Comparison of ENCODE assay signal across 8 cellular contexts in genomic region chr2:27628767-27629709, GRCh38. TPM values are rescaled to one million over a fixed set of nuclear protein-coding genes. Genes with fewer than 3 reads are reported as not detected.
A peak's percentile ranks its signal among the peaks of the same experiment; 100 is the strongest.
DNase-seq lines count a peak whose midpoint lies in the region; ATAC-seq and TF ChIP-seq lines count a peak whose summit lies in the region.

Gene CCDC121, minus strand, starts transcription at chr2:27629012. Its CDS starts 1,213 bp downstream, at chr2:27627799.
Gene GPN1, plus strand, starts transcription at chr2:27629050. Its CDS starts 9 bp downstream, at chr2:27629059.

- H3K27me3 ChIP-seq in GM23338 (ENCODE audit: insufficient read depth) (no peaks in the 10 kb centered on the region), stomach (no peaks in the 10 kb centered on the region)

- H3K79me2 ChIP-seq in GM23338 (replicated peaks; ENCODE audit: insufficient read depth): peaks cover 11% of the 10 kb centered on the region

- H3K27ac Mint-ChIP-seq in GM23338: no peak within 1 kb of the TSS; the same call in 1 of the 2 replicates
- peak within 1 kb of the TSS; percentile 38 for H3K27ac Mint-ChIP-seq in activated T-helper 2 cell treated with anti-CD3 and anti-CD28 coated beads, Interferon-gamma antibody, Interleukin-2, Interleukin-4, amounts not matched to agents 10 μg/mL and 5 μg/mL and 100 μg/mL, durations not matched to agents 14 hours and 24 hours and 36 hours
- H3K27ac Mint-ChIP-seq in neural crest cell (ENCODE audit: unreplicated experiment): peak within 1 kb of the TSS; percentile 59

- H4K20me1 ChIP-seq in GM23338 (replicated peaks; ENCODE audit: insufficient read depth): 0 out of 2 replicates have a peak, but pooled peaks cover 3% of the 10 kb centered on the region

- H3K4me3 Mint-ChIP-seq in GM23338: no peak within 1 kb of the TSS
- H3K4me3 Mint-ChIP-seq in activated T-helper 2 cell treated with anti-CD3 and anti-CD28 coated beads, Interferon-gamma antibody, Interleukin-2, Interleukin-4, amounts not matched to agents 10 μg/mL and 5 μg/mL and 100 μg/mL, durations not matched to agents 14 hours and 24 hours and 36 hours (ENCODE audit: low read depth): no peak within 1 kb of the TSS
- H3K4me3 Mint-ChIP-seq in neural crest cell: no peak within 1 kb of the TSS

- no peak for TF ChIP-seq EP300 in stomach (IDR thresholded peaks at IDR 0.05)

- H3F3A ChIP-seq in GM23338 (replicated peaks; ENCODE audit: low read depth): no peaks in the 10 kb centered on the region

- DNase-seq in ELF-1 (ENCODE audit: low read depth, low spot score): peak; percentile 88
- peak; percentile 94 for DNase-seq in GM23338 (ENCODE audit: low spot score)
- peak; percentile 97 to 98 for DNase-seq in Kasumi-1 (lab: John Stamatoyannopoulos, UW)
- DNase-seq in RPMI7951 (ENCODE audit: low read depth): peak; percentile 96
- DNase-seq in activated T-helper 2 cell treated with anti-CD3 and anti-CD28 coated beads, Interferon-gamma antibody, Interleukin-2, Interleukin-4, amounts not matched to agents 10 μg/mL and 5 μg/mL and 100 μg/mL, durations not matched to agents 14 hours and 24 hours and 36 hours (ENCODE audit: low spot score): peak; percentile 95
- peak; percentile 93 for DNase-seq in fibroblast of villous mesenchyme (ENCODE audit: low read depth)
- DNase-seq in neural crest cell (ENCODE audit: low read depth, low spot score): peak; percentile 71
- DNase-seq in stomach: peak; percentile 81

- H3K4me3 ChIP-seq in GM23338 (peak within 1 kb of the TSS; percentile 81), fibroblast of villous mesenchyme (ENCODE audit: low read depth, low read length) (peak within 1 kb of the TSS; percentile 80), stomach (peak within 1 kb of the TSS; percentile 71 to 98 (median 84))

- no peak for TF ChIP-seq POLR2A in stomach (IDR thresholded peaks at IDR 0.05)

- 0 out of 2 replicates have a peak within 1 kb of the TSS, but pooled peaks have one; percentile 53 for H3K27ac ChIP-seq in GM23338 (ENCODE audit: low read depth)
- peak within 1 kb of the TSS; percentile 44 to 84 (median 78) for H3K27ac ChIP-seq in stomach

- H2AFZ ChIP-seq in GM23338: peak within 1 kb of the TSS; percentile 84

- peaks cover 16% of the 10 kb centered on the region for H3K36me3 ChIP-seq in GM23338 (ENCODE audit: insufficient read depth)
- H3K36me3 ChIP-seq in stomach: peaks cover 10 to 47% (median 46%) of the 10 kb centered on the region in 4 donors

- H3K27me3 Mint-ChIP-seq in GM23338 (ENCODE audit: insufficient read depth, low read depth, poor library complexity) (no peaks in the 10 kb centered on the region), neural crest cell (ENCODE audit: low read depth) (no peaks in the 10 kb centered on the region)
- no peaks in the 10 kb centered on the region for H3K27me3 Mint-ChIP-seq in activated T-helper 2 cell treated with anti-CD3 and anti-CD28 coated beads, Interferon-gamma antibody, Interleukin-2, Interleukin-4, amounts not matched to agents 10 μg/mL and 5 μg/mL and 100 μg/mL, durations not matched to agents 14 hours and 24 hours and 36 hours (ENCODE audit: low read depth)

- peaks cover 22% of the 10 kb centered on the region for H3K36me3 Mint-ChIP-seq in GM23338 (ENCODE audit: low read depth)
- peaks cover 48% of the 10 kb centered on the region for H3K36me3 Mint-ChIP-seq in activated T-helper 2 cell treated with anti-CD3 and anti-CD28 coated beads, Interferon-gamma antibody, Interleukin-2, Interleukin-4, amounts not matched to agents 10 μg/mL and 5 μg/mL and 100 μg/mL, durations not matched to agents 14 hours and 24 hours and 36 hours (ENCODE audit: low read depth)
- peaks cover 3% of the 10 kb centered on the region for H3K36me3 Mint-ChIP-seq in neural crest cell (ENCODE audit: low read depth)

- H3K4me1 Mint-ChIP-seq in GM23338: no peaks in the 10 kb centered on the region
- peaks cover 29% of the 10 kb centered on the region for H3K4me1 Mint-ChIP-seq in activated T-helper 2 cell treated with anti-CD3 and anti-CD28 coated beads, Interferon-gamma antibody, Interleukin-2, Interleukin-4, amounts not matched to agents 10 μg/mL and 5 μg/mL and 100 μg/mL, durations not matched to agents 14 hours and 24 hours and 36 hours (ENCODE audit: low read depth)
- H3K4me1 Mint-ChIP-seq in neural crest cell: peaks cover 10% of the 10 kb centered on the region

- H3K9me3 ChIP-seq in stomach: no peaks in the 10 kb centered on the region

- ATAC-seq in GM23338: peak; percentile 98

- intact Hi-C loops in activated T-helper 2 cell treated with anti-CD3 and anti-CD28 coated beads, Interferon-gamma antibody, Interleukin-2, Interleukin-4, amounts not matched to agents 10 μg/mL and 5 μg/mL and 100 μg/mL, durations not matched to agents 14 hours and 24 hours and 36 hours (cut with micrococcal nuclease): loop anchor here (1.0 to 2.0 kb wide), 4 partner anchors 9 to 200 kb away; partner anchors contain the start of genes IFT172 and NRBP1
- intact Hi-C loops in stomach (cut with DNase I; ENCODE audit: low total_unique reads): no loop called here

- no peak for TF ChIP-seq CTCF in GM23338 (conservative IDR thresholded peaks at IDR 0.05; ENCODE audit: low read depth in 2 of 2)
- no peak for TF ChIP-seq CTCF in fibroblast of villous mesenchyme (IDR thresholded peaks at IDR 0.05; ENCODE audit: insufficient read depth, low read depth, low read length)
- no peak for TF ChIP-seq CTCF in neural crest cell (conservative IDR thresholded peaks at IDR 0.05)
- TF ChIP-seq CTCF in stomach (IDR thresholded peaks at IDR 0.05): no peak

- H3K4me1 ChIP-seq in GM23338 (ENCODE audit: insufficient read depth) (peaks cover 10% of the 10 kb centered on the region), stomach (peaks cover 15 to 44% (median 31%) of the 10 kb centered on the region in 4 donors)

- WGBS in stomach, 5 donors: 0 to 1% (median 0%) methylated on average over 40 to 44 of the region's 44 CpGs

- peak within 1 kb of the TSS; percentile 81 for H3K4me2 ChIP-seq in GM23338

- H3K9me3 Mint-ChIP-seq in GM23338 (no peaks in the 10 kb centered on the region), neural crest cell (no peaks in the 10 kb centered on the region)
- no peaks in the 10 kb centered on the region for H3K9me3 Mint-ChIP-seq in activated T-helper 2 cell treated with anti-CD3 and anti-CD28 coated beads, Interferon-gamma antibody, Interleukin-2, Interleukin-4, amounts not matched to agents 10 μg/mL and 5 μg/mL and 100 μg/mL, durations not matched to agents 14 hours and 24 hours and 36 hours

- no peaks in the 10 kb centered on the region for H3K9me2 ChIP-seq in GM23338 (ENCODE audit: insufficient read depth)

TF ChIP-seq in GM23338, 12 proteins besides CTCF, POLR2A, EP300 and RAD21 (continues in another document):
- peak; percentile 68; the same call in 1 of the 2 replicates for TF ChIP-seq ETS1 (IDR thresholded peaks at IDR 0.05)

RNA-seq across cellular contexts. Expression of gene CCDC121, which starts in this region (rescaled TPM):
- 1.7 and 1.9 TPM in 2 replicates for total RNA-seq in GM23338 (2014; rRNA removed; shearing (Covaris generic))
- 1.6 and 2.1 TPM in 2 replicates for polyA plus RNA-seq in GM23338 (2016; fragmentation: Nextera tagmentation; extraction: Ambion mirVana)
- total RNA-seq in RPMI7951 (2014; rRNA removed; shearing (Covaris generic)): 1.8 and 2.2 TPM in 2 replicates
- total RNA-seq in activated T-helper 2 cell treated with anti-CD3 and anti-CD28 coated beads, Interferon-gamma antibody, Interleukin-2, Interleukin-4, amounts not matched to agents 10 μg/mL and 5 μg/mL and 100 μg/mL, durations not matched to agents 14 hours and 24 hours and 36 hours: 0.57 and 0.73 TPM in 2 replicates
- total RNA-seq in fibroblast of villous mesenchyme: 1.3 and 1.9 TPM in 2 replicates
- 5.8 and 6.0 TPM in 2 replicates for total RNA-seq in neural crest cell
- 1 to 10 TPM in 4 of 5 donors, under 1 TPM in 1; 0.87 to 3.1 (median 1.8) TPM for total RNA-seq in stomach
- 1 to 10 TPM; 1.7 to 2.4 (median 2.1) TPM for polyA plus RNA-seq in stomach

RNA-seq across cellular contexts. Expression of gene GPN1, which starts in this region (rescaled TPM):
- total RNA-seq in GM23338 (2014; rRNA removed; shearing (Covaris generic)): 40.3 and 41.2 TPM in 2 replicates
- polyA plus RNA-seq in GM23338 (2016; fragmentation: Nextera tagmentation; extraction: Ambion mirVana) (20.8 and 23.7 TPM in 2 replicates), stomach (10 to 100 TPM; 20.6 to 31.6 (median 28.2) TPM)
- total RNA-seq in RPMI7951 (2014; rRNA removed; shearing (Covaris generic)): 61.9 and 63.3 TPM in 2 replicates
- total RNA-seq in activated T-helper 2 cell treated with anti-CD3 and anti-CD28 coated beads, Interferon-gamma antibody, Interleukin-2, Interleukin-4, amounts not matched to agents 10 μg/mL and 5 μg/mL and 100 μg/mL, durations not matched to agents 14 hours and 24 hours and 36 hours: 54.3 and 55.9 TPM in 2 replicates
- total RNA-seq in fibroblast of villous mesenchyme (34.5 and 35.0 TPM in 2 replicates), neural crest cell (46.1 and 48.3 TPM in 2 replicates), stomach (10 to 100 TPM; 10.1 to 68.7 (median 33.0) TPM)

Comparison
In these comparisons a context has a peak if more than half of its experiments do, and no peak if none do; other contexts are left out.
1. Peak in every context shown above with its lines: DNase-seq, ATAC-seq, H3K4me3 ChIP-seq and H3K27ac ChIP-seq.